Comparison of ENCODE assay signal across 8 cellular contexts in genomic region chr17:1714980-1715802, GRCh38. TPM values are rescaled to one million over a fixed set of nuclear protein-coding genes. Genes with fewer than 3 reads are reported as not detected.
A peak's percentile ranks its signal among the peaks of the same experiment; 100 is the strongest.
DNase-seq lines count a peak whose midpoint lies in the region; ATAC-seq and TF ChIP-seq lines count a peak whose summit lies in the region.

No MANE protein-coding gene starts in this region.

- no peaks in the 10 kb centered on the region for H3K9me2 ChIP-seq in OCI-LY7 (ENCODE audit: insufficient read depth, low read length)

- H3K27ac Mint-ChIP-seq in activated naive CD4-positive, alpha-beta T cell treated with anti-CD3 and anti-CD28 coated beads, Interleukin-2, amount 50 U/mL, for 24 hours, result no peak overlapping the region

- no peaks in the 10 kb centered on the region for H3K27me3 ChIP-seq in osteoblast (ENCODE audit: insufficient read depth, low read length)

- H3K4me3 ChIP-seq in GM12864 (ENCODE audit: low read depth, low read length) (peak overlapping the region; percentile 76), OCI-LY7 (ENCODE audit: low read depth, low read length, poor library complexity, severe bottlenecking) (peak overlapping the region; percentile 85), osteoblast (ENCODE audit: insufficient read depth, low read length) (peak overlapping the region; percentile 93)

- POLR2A ChIA-PET in OCI-LY7 (lab: Charles Lee), result no interaction called here

- H2AFZ ChIP-seq in OCI-LY7 (ENCODE audit: low read length) (no peak overlapping the region), osteoblast (ENCODE audit: low read length) (no peak overlapping the region)

- H3K36me3 ChIP-seq in OCI-LY7 (ENCODE audit: insufficient read depth, low read length) (no peaks in the 10 kb centered on the region), osteoblast (ENCODE audit: insufficient read depth, low read length) (peaks cover 30% of the 10 kb centered on the region)

- no peaks in the 10 kb centered on the region for H3K9me3 ChIP-seq in OCI-LY7 (ENCODE audit: low read length)
- H3K9me3 ChIP-seq in osteoblast (ENCODE audit: low read depth, low read length), result no peaks in the 10 kb centered on the region

- no peaks in the 10 kb centered on the region for H3K9me3 Mint-ChIP-seq in activated naive CD4-positive, alpha-beta T cell treated with anti-CD3 and anti-CD28 coated beads, Interleukin-2, amount 50 U/mL, for 24 hours

- peaks cover 2% of the 10 kb centered on the region for H3K36me3 Mint-ChIP-seq in activated naive CD4-positive, alpha-beta T cell treated with anti-CD3 and anti-CD28 coated beads, Interleukin-2, amount 50 U/mL, for 24 hours

- intact Hi-C loops in OCI-LY7 (cut with micrococcal nuclease; ENCODE audit: unreplicated experiment), result loop anchor here (5.0 to 10.0 kb wide), 2 partner anchors 150 to 687 kb away; partner anchors contain the start of genes MNT and PITPNA
- intact Hi-C loops in Right ventricle myocardium inferior (cut with DNase I), result loop anchor here (1.0 to 5.0 kb wide), 3 partner anchors 46 to 327 kb away; partner anchors contain the start of genes OVCA2 and RILP

- H3K27me3 Mint-ChIP-seq in activated naive CD4-positive, alpha-beta T cell treated with anti-CD3 and anti-CD28 coated beads, Interleukin-2, amount 50 U/mL, for 24 hours, result peaks cover 5% of the 10 kb centered on the region

- CTCF ChIA-PET in OCI-LY7 (lab: Charles Lee; ENCODE audit: unreplicated experiment), result no interaction called here

- DNase-seq in GM12864 (ENCODE audit: low read depth) (no peak), OCI-LY7 (ENCODE audit: low spot score) (no peak), Right ventricle myocardium inferior (ENCODE audit: missing footprints) (peak; percentile 95), osteoblast (ENCODE audit: insufficient read length, low spot score, missing footprints) (peak; percentile 97)

- H3K4me1 ChIP-seq in OCI-LY7 (ENCODE audit: insufficient read depth, low read length, poor library complexity, severe bottlenecking), result peaks cover 22% of the 10 kb centered on the region
- peaks cover 52% of the 10 kb centered on the region for H3K4me1 ChIP-seq in osteoblast (ENCODE audit: insufficient read depth, low read length)

- peak; percentile 67 for ATAC-seq in Right ventricle myocardium inferior
- ATAC-seq in HG03196 (IDR thresholded peaks at IDR 0.05; ENCODE audit: unreplicated experiment), result no peak
- ATAC-seq in HG02759 (IDR thresholded peaks at IDR 0.05; ENCODE audit: unreplicated experiment), result no peak
- ATAC-seq in HG02678 (IDR thresholded peaks at IDR 0.05; ENCODE audit: unreplicated experiment), result no peak

- no peaks in the 10 kb centered on the region for H4K20me1 ChIP-seq in OCI-LY7 (ENCODE audit: insufficient read depth, low read length)
- H4K20me1 ChIP-seq in osteoblast (ENCODE audit: insufficient read depth, low read length), result peaks cover 48% of the 10 kb centered on the region

- peaks cover 30% of the 10 kb centered on the region for H3K4me1 Mint-ChIP-seq in activated naive CD4-positive, alpha-beta T cell treated with anti-CD3 and anti-CD28 coated beads, Interleukin-2, amount 50 U/mL, for 24 hours

- H3K27ac ChIP-seq in OCI-LY7 (ENCODE audit: low read depth, low read length, poor library complexity, severe bottlenecking), result no peak overlapping the region
- peak overlapping the region; percentile 90 for H3K27ac ChIP-seq in osteoblast (ENCODE audit: low read depth, low read length)

- H3K79me2 ChIP-seq in OCI-LY7 (ENCODE audit: insufficient read depth, low read depth, low read length), result no peaks in the 10 kb centered on the region
- H3K79me2 ChIP-seq in osteoblast (ENCODE audit: insufficient read depth, low read length), result peaks cover 42% of the 10 kb centered on the region

- no TSS peak for BruUV-seq in OCI-LY7 (replicated peaks; lab: Mats Ljungman, UMichigan)

- TF ChIP-seq CTCF in GM12864 (IDR thresholded peaks at IDR 0.05; ENCODE audit: low read depth, low read length, missing control alignments) (no peak), OCI-LY7 (conservative IDR thresholded peaks at IDR 0.05; ENCODE audit: low read length) (no peak), osteoblast (IDR thresholded peaks at IDR 0.05; ENCODE audit: extremely low read depth, low read depth, low read length) (no peak)

- H3K4me2 ChIP-seq in OCI-LY7 (ENCODE audit: low read length), result peak overlapping the region; percentile 81
- H3K4me2 ChIP-seq in osteoblast (ENCODE audit: insufficient read depth, low read length), result peak overlapping the region; percentile 98

- H3K4me3 Mint-ChIP-seq in activated naive CD4-positive, alpha-beta T cell treated with anti-CD3 and anti-CD28 coated beads, Interleukin-2, amount 50 U/mL, for 24 hours, result peak overlapping the region; percentile 53

RNA-seq across cellular contexts. Expression of gene TLCD2, which starts 5.0 kb away (rescaled TPM):
- not detected in 2 replicates for total RNA-seq in OCI-LY7 (2014; rRNA removed; shearing (Covaris generic))
- total RNA-seq in OCI-LY7 (2022) (not detected in 2 replicates), Right ventricle myocardium inferior (2.4 TPM), osteoblast (4.7 TPM in 2 replicates)

RNA-seq across cellular contexts. Expression of gene WDR81, which starts 9.3 kb away (rescaled TPM):
- total RNA-seq in OCI-LY7 (2014; rRNA removed; shearing (Covaris generic)), result 12.2 and 19.1 TPM in 2 replicates
- 23.5 and 24.4 TPM in 2 replicates for total RNA-seq in OCI-LY7 (2022)
- 10.4 TPM for total RNA-seq in Right ventricle myocardium inferior
- 47.7 and 47.8 TPM in 2 replicates for total RNA-seq in osteoblast

RNA-seq across cellular contexts. Expression of gene SERPINF2, which starts 27.5 kb away (rescaled TPM):
- 0.38 and 0.93 TPM in 2 replicates for total RNA-seq in OCI-LY7 (2014; rRNA removed; shearing (Covaris generic))
- total RNA-seq in OCI-LY7 (2022), result 0.76 and 1.0 TPM in 2 replicates
- total RNA-seq in Right ventricle myocardium inferior, result 0.73 TPM
- total RNA-seq in osteoblast, result under 0.01 TPM in 1 of 2 replicates, not detected in the other

RNA-seq across cellular contexts. Expression of gene PRPF8, which starts 30.5 kb away (rescaled TPM):
- total RNA-seq in OCI-LY7 (2014; rRNA removed; shearing (Covaris generic)), result 108 and 162 TPM in 2 replicates
- total RNA-seq in OCI-LY7 (2022), result 404 and 427 TPM in 2 replicates
- 120 TPM for total RNA-seq in Right ventricle myocardium inferior
- 107 and 111 TPM in 2 replicates for total RNA-seq in osteoblast

RNA-seq across cellular contexts. Expression of gene SERPINF1, which starts 46.7 kb away (rescaled TPM):
- total RNA-seq in OCI-LY7 (2014; rRNA removed; shearing (Covaris generic)), result not detected in 2 replicates
- total RNA-seq in OCI-LY7 (2022) (not detected in 2 replicates), Right ventricle myocardium inferior (198 TPM), osteoblast (309 and 314 TPM in 2 replicates)

Comparison
In these comparisons a context has a peak if more than half of its experiments do, and no peak if none do; other contexts are left out.
1. DNase-seq: peak in Right ventricle myocardium inferior (single experiment) and osteoblast (single experiment); none in GM12864 (single experiment) and OCI-LY7 (single experiment).
2. Peak in every context shown above with its lines, with median percentiles within 50 percentile points of each other: H3K4me3 ChIP-seq.